Comparison of ENCODE assay signal across 8 cellular contexts in genomic region chr11:65315204-65315865, GRCh38. TPM values are rescaled to one million over a fixed set of nuclear protein-coding genes. Genes with fewer than 3 reads are reported as not detected.
A peak's percentile ranks its signal among the peaks of the same experiment; 100 is the strongest.
DNase-seq lines count a peak whose midpoint lies in the region; ATAC-seq and TF ChIP-seq lines count a peak whose summit lies in the region.

No MANE protein-coding gene starts in this region.

- H3K4me3 ChIP-seq in choroid plexus epithelial cell (ENCODE audit: low read depth, low read length), result peak overlapping the region; percentile 91

- peak overlapping the region; percentile 89 for H3K27ac Mint-ChIP-seq in Calu3 (ENCODE audit: unreplicated experiment)

- intact Hi-C loops in Calu3 (cut with micrococcal nuclease; ENCODE audit: unreplicated experiment), result no loop called here

- H3K27me3 ChIP-seq in layer of hippocampus (ENCODE audit: control insufficient read depth, insufficient read depth, low read length), result no peaks in the 10 kb centered on the region

- H3K4me1 Mint-ChIP-seq in Calu3 (ENCODE audit: low read depth, unreplicated experiment), result peaks cover 43% of the 10 kb centered on the region

- peak overlapping the region; percentile 96 for H3K4me3 Mint-ChIP-seq in Calu3 (ENCODE audit: low read depth, unreplicated experiment)

- TF ChIP-seq CTCF in Calu3 (IDR thresholded peaks at IDR 0.05; ENCODE audit: unreplicated experiment) (peak; percentile 97), choroid plexus epithelial cell (conservative IDR thresholded peaks at IDR 0.05; ENCODE audit: low read depth, low read length) (peak; percentile 76)

- ATAC-seq in HG02610 (IDR thresholded peaks at IDR 0.05; ENCODE audit: unreplicated experiment) (peak; percentile 51), HG03342 (IDR thresholded peaks at IDR 0.05; ENCODE audit: unreplicated experiment) (no peak)

- no TSS peak for BruUV-seq in Calu3 (replicated peaks; lab: Mats Ljungman, UMichigan)

- H3K27ac ChIP-seq in layer of hippocampus (ENCODE audit: low read depth, low read length), result peak overlapping the region; percentile 93

- no peaks in the 10 kb centered on the region for H3K9me3 Mint-ChIP-seq in Calu3 (ENCODE audit: low read depth, unreplicated experiment)

- DNase-seq in Calu3 (peak; percentile 93), NCI-H446 (lab: John Stamatoyannopoulos, UW) (peak; percentile 60 to 80), choroid plexus epithelial cell (ENCODE audit: low read depth) (peak; percentile 71)
- DNase-seq in activated CD4-positive, alpha-beta T cell treated with anti-CD3 and anti-CD28 coated beads for 48 hours, result peak; percentile 87
- peak; percentile 73 for DNase-seq in stimulated activated CD4-positive, alpha-beta T cell treated with anti-CD3 and anti-CD28 coated beads, Interleukin-1b, Interleukin-23, amount 100 ng/mL, for 48 hours

- peaks cover 73% of the 10 kb centered on the region for H3K36me3 Mint-ChIP-seq in Calu3 (ENCODE audit: insufficient read depth, unreplicated experiment)

- CTCF ChIA-PET in Calu3 (lab: Charles Lee), result interaction anchor here (0.6 to 4.5 kb wide), 15 partner anchors 9 to 181 kb away, joined by 3 to 113 read pairs (median 4); partner anchors contain the start of genes CAPN1, DPF2, POLA2 and SYVN1

- H3K27me3 Mint-ChIP-seq in Calu3 (ENCODE audit: unreplicated experiment), result no peaks in the 10 kb centered on the region

RNA-seq across cellular contexts. Expression of gene CDC42EP2, which starts 0.7 kb away (rescaled TPM):
- 35.6 and 43.2 TPM in 2 replicates for total RNA-seq in Calu3 (2022)

RNA-seq across cellular contexts. Expression of gene DPF2, which starts 18.3 kb away (rescaled TPM):
- total RNA-seq in Calu3 (2022), result 57.5 and 61.1 TPM in 2 replicates

RNA-seq across cellular contexts. Expression of gene TIGD3, which starts 39.2 kb away (rescaled TPM):
- 0.73 and 1.5 TPM in 2 replicates for total RNA-seq in Calu3 (2022)

RNA-seq across cellular contexts. Expression of gene POLA2, which starts 53.6 kb away (rescaled TPM):
- 34.4 and 40.4 TPM in 2 replicates for total RNA-seq in Calu3 (2022)
